In genomic region chr11:123033895-123034294, GRCh38 we compare ENCODE assay signal across 15 cellular contexts. TPM values are rescaled to one million over a fixed set of nuclear protein-coding genes. Genes with fewer than 3 reads are reported as not detected.
DNase-seq lines count a peak whose midpoint lies in the region; ATAC-seq, FAIRE-seq and TF ChIP-seq lines count a peak whose summit lies in the region.
"Had no signal": no experiment of that assay in that cellular context is flagged by ENCODE, and none has a peak within 500 bp of the region (broad histone marks: within the 10 kb centered on the region; RNA-seq: fewer than 3 reads in every experiment).

No MANE protein-coding gene starts in this region.

- no peaks in the 10 kb centered on the region for H3K4me1 Mint-ChIP-seq in activated naive CD4-positive, alpha-beta T cell treated with anti-CD3 and anti-CD28 coated beads for 36 hours (ENCODE audit: low read depth)
- H3K4me1 Mint-ChIP-seq in activated naive CD4-positive, alpha-beta T cell treated with anti-CD3 and anti-CD28 coated beads, Interleukin-2, amount 10 ng/mL, durations not matched to agents 7 days and 5 days = no peaks in the 10 kb centered on the region

- no peaks in the 10 kb centered on the region for H3K27me3 Mint-ChIP-seq in activated naive CD4-positive, alpha-beta T cell treated with anti-CD3 and anti-CD28 coated beads for 36 hours (ENCODE audit: low read depth)
- no peaks in the 10 kb centered on the region for H3K27me3 Mint-ChIP-seq in activated naive CD4-positive, alpha-beta T cell treated with anti-CD3 and anti-CD28 coated beads, Interleukin-2, amount 10 ng/mL, durations not matched to agents 7 days and 5 days
- H3K27me3 Mint-ChIP-seq: activated naive CD8-positive, alpha-beta T cell had no signal

- H3K9me3 Mint-ChIP-seq in activated naive CD4-positive, alpha-beta T cell treated with anti-CD3 and anti-CD28 coated beads for 36 hours = no peaks in the 10 kb centered on the region
- no peaks in the 10 kb centered on the region for H3K9me3 Mint-ChIP-seq in activated naive CD4-positive, alpha-beta T cell treated with anti-CD3 and anti-CD28 coated beads, Interleukin-2, amount 10 ng/mL, durations not matched to agents 7 days and 5 days
- H3K9me3 Mint-ChIP-seq: CD14-positive monocyte had no signal

- CTCF ChIA-PET in activated naive CD4-positive, alpha-beta T cell treated with anti-CD3 and anti-CD28 coated beads for 36 hours (lab: Charles Lee) = interaction anchor here (0.5 to 2.0 kb wide), 9 partner anchors 8 to 216 kb away, joined by 3 to 6 read pairs (median 3); no protein-coding TSS in a partner anchor
- CTCF ChIA-PET in activated naive CD4-positive, alpha-beta T cell treated with anti-CD3 and anti-CD28 coated beads, Interleukin-2, amount 10 ng/mL, durations not matched to agents 7 days and 5 days (lab: Charles Lee) = interaction anchor here (1.1 to 2.8 kb wide), 8 partner anchors 10 to 167 kb away, joined by 3 to 13 read pairs (median 5); no protein-coding TSS in a partner anchor
- CTCF ChIA-PET in HEK293T (lab: Yijun Ruan, JAX) = interaction anchor here (1.2 to 2.6 kb wide), 3 partner anchors 10 to 164 kb away, joined by 3 to 8 read pairs (median 7); no protein-coding TSS in a partner anchor

- H3K27me3 ChIP-seq in bronchial epithelial cell (ENCODE audit: control insufficient read depth, insufficient read depth, low read length) (no peaks in the 10 kb centered on the region), small intestine (ENCODE audit: control insufficient read depth in 2 of 2, insufficient read depth in 2 of 2, low read length in 2 of 2) (no peaks in the 10 kb centered on the region)

- H3K27ac ChIP-seq in small intestine (ENCODE audit: low read depth in 1 of 2, low read length in 1 of 2) = no peak overlapping the region
- H3K27ac ChIP-seq: HL-60, thoracic aorta had no signal

- 50 to 51% (median 50%) methylated on average over 10 of the region's 10 CpGs for WGBS in small intestine, 3 donors

- no peak for ATAC-seq in GM21447 (IDR thresholded peaks at IDR 0.05; ENCODE audit: unreplicated experiment)

- TF ChIP-seq CTCF in bronchial epithelial cell (IDR thresholded peaks at IDR 0.05; ENCODE audit: insufficient read depth, low read length, severe bottlenecking) = peak; percentile 20

- no peaks in the 10 kb centered on the region for H3K36me3 Mint-ChIP-seq in activated naive CD4-positive, alpha-beta T cell treated with anti-CD3 and anti-CD28 coated beads for 36 hours (ENCODE audit: low read depth)
- H3K36me3 Mint-ChIP-seq in activated naive CD4-positive, alpha-beta T cell treated with anti-CD3 and anti-CD28 coated beads, Interleukin-2, amount 10 ng/mL, durations not matched to agents 7 days and 5 days = no peaks in the 10 kb centered on the region
- H3K36me3 Mint-ChIP-seq: activated naive CD8-positive, alpha-beta T cell; CD14-positive monocyte had no signal

- H3K36me3 ChIP-seq in bronchial epithelial cell (ENCODE audit: control insufficient read depth, insufficient read depth, low read length) = no peaks in the 10 kb centered on the region
- H3K36me3 ChIP-seq in small intestine (ENCODE audit: control insufficient read depth in 2 of 2, insufficient read depth in 2 of 2, low read length in 2 of 2) = no peaks in the 10 kb centered on the region
- H3K36me3 ChIP-seq: thoracic aorta had no signal

- H3K9me3 ChIP-seq in small intestine (ENCODE audit: control insufficient read depth, low read depth) = no peaks in the 10 kb centered on the region
- H3K9me3 ChIP-seq: thoracic aorta had no signal

- H3K4me3 ChIP-seq in bronchial epithelial cell (ENCODE audit: low read depth, low read length) = no peak overlapping the region
- no peak overlapping the region for H3K4me3 ChIP-seq in small intestine (ENCODE audit: low read depth in 1 of 2, low read length in 2 of 2)
- H3K4me3 ChIP-seq: thoracic aorta had no signal

- H3K27ac Mint-ChIP-seq in activated naive CD4-positive, alpha-beta T cell treated with anti-CD3 and anti-CD28 coated beads for 36 hours = no peak overlapping the region
- no peak overlapping the region for H3K27ac Mint-ChIP-seq in activated naive CD4-positive, alpha-beta T cell treated with anti-CD3 and anti-CD28 coated beads, Interleukin-2, amount 10 ng/mL, durations not matched to agents 7 days and 5 days
- H3K27ac Mint-ChIP-seq: activated naive CD8-positive, alpha-beta T cell had no signal

- H3K4me3 Mint-ChIP-seq in activated naive CD4-positive, alpha-beta T cell treated with anti-CD3 and anti-CD28 coated beads for 36 hours = no peak overlapping the region
- no peak overlapping the region for H3K4me3 Mint-ChIP-seq in activated naive CD4-positive, alpha-beta T cell treated with anti-CD3 and anti-CD28 coated beads, Interleukin-2, amount 10 ng/mL, durations not matched to agents 7 days and 5 days
- H3K4me3 Mint-ChIP-seq: activated naive CD8-positive, alpha-beta T cell had no signal

- peak; percentile 38 for DNase-seq in activated naive CD4-positive, alpha-beta T cell treated with anti-CD3 and anti-CD28 coated beads for 36 hours
- no peak for DNase-seq in activated naive CD4-positive, alpha-beta T cell treated with anti-CD3 and anti-CD28 coated beads, Interleukin-2, amount 10 ng/mL, durations not matched to agents 7 days and 5 days
- peak; percentile 32 for DNase-seq in HEK293T (ENCODE audit: extremely low spot score)
- no peak for DNase-seq in bronchial epithelial cell (ENCODE audit: low read depth)
- peak; percentile 40 for DNase-seq in small intestine
- DNase-seq in occipital lobe (lab: John Stamatoyannopoulos, UW) = no peak
- no peak for DNase-seq in NOMO-1 (lab: John Stamatoyannopoulos, UW; ENCODE audit: unreplicated experiment in 2 of 2)
- DNase-seq: effector CD4-positive, alpha-beta T cell; NCI-H1048; T-helper 1 cell had no signal

- H3K4me1 ChIP-seq in small intestine (ENCODE audit: control insufficient read depth in 2 of 2, insufficient read depth in 1 of 2, low read depth in 1 of 2, low read length in 1 of 2) = no peaks in the 10 kb centered on the region

- no peak for FAIRE-seq in bronchial epithelial cell (lab: Jason Lieb, UNC)
- FAIRE-seq in small intestine (lab: Jason Lieb, UNC) = no peak

- intact Hi-C loops in activated naive CD4-positive, alpha-beta T cell treated with anti-CD3 and anti-CD28 coated beads for 36 hours (cut with micrococcal nuclease) = no loop called here

- POLR2A ChIA-PET in HEK293T (lab: Yijun Ruan, JAX) = no interaction called here

TF ChIP-seq in HEK293T, 16 proteins besides CTCF, POLR2A, EP300 and RAD21:
- no peak for TF ChIP-seq SUZ12 (IDR thresholded peaks at IDR 0.05)
- no peak for TF ChIP-seq L3MBTL2 (conservative IDR thresholded peaks at IDR 0.05)
- TF ChIP-seq LEF1 (IDR thresholded peaks at IDR 0.05; ENCODE audit: borderline replicate concordance) = no peak
- no peak for TF ChIP-seq BHLHE40 (IDR thresholded peaks at IDR 0.05; ENCODE audit: borderline replicate concordance)
- no peak for TF ChIP-seq TARDBP (IDR thresholded peaks at IDR 0.05)
- no peak for TF ChIP-seq FOXM1 (IDR thresholded peaks at IDR 0.05; ENCODE audit: borderline replicate concordance)
- no peak for TF ChIP-seq ZNF384 (IDR thresholded peaks at IDR 0.05)
- TF ChIP-seq ARNT (IDR thresholded peaks at IDR 0.05) = no peak
- no peak for TF ChIP-seq NFRKB (IDR thresholded peaks at IDR 0.05)
- TF ChIP-seq FOXK2 (IDR thresholded peaks at IDR 0.05) = no peak
- TF ChIP-seq SP1 (IDR thresholded peaks at IDR 0.05) = no peak
- no peak for TF ChIP-seq PKNOX1 (IDR thresholded peaks at IDR 0.05)
- no peak for TF ChIP-seq CTBP1 (IDR thresholded peaks at IDR 0.05; ENCODE audit: borderline replicate concordance)
- no peak for TF ChIP-seq FOXA1 (IDR thresholded peaks at IDR 0.05)
- TF ChIP-seq ELF4 (IDR thresholded peaks at IDR 0.05) = no peak
- TF ChIP-seq HDGF (IDR thresholded peaks at IDR 0.05; ENCODE audit: borderline replicate concordance) = no peak

RNA-seq across cellular contexts. Expression of gene HSPA8, which starts 28.0 kb away (rescaled TPM):
- total RNA-seq in activated naive CD4-positive, alpha-beta T cell treated with anti-CD3 and anti-CD28 coated beads for 36 hours = 1,000 to 10,000 TPM; 1,255 to 1,315 TPM
- 846 and 1,277 TPM in 2 replicates for total RNA-seq in bronchial epithelial cell
- polyA plus RNA-seq in small intestine = 100 to 1,000 TPM; 389 to 590 (median 518) TPM
- total RNA-seq in occipital lobe = 3,421 TPM

RNA-seq across cellular contexts. Expression of gene BSX, which starts 52.3 kb away (rescaled TPM):
- total RNA-seq in activated naive CD4-positive, alpha-beta T cell treated with anti-CD3 and anti-CD28 coated beads for 36 hours = not detected
- total RNA-seq in bronchial epithelial cell (not detected in 2 replicates), occipital lobe (not detected)
- polyA plus RNA-seq in small intestine = not detected
- total RNA-seq: thoracic aorta had no signal
- polyA plus RNA-seq: CD14-positive monocyte had no signal

Comparison
In these comparisons a context has a peak if more than half of its experiments do, and no peak if none do; other contexts are left out.
1. DNase-seq: peak in activated naive CD4-positive, alpha-beta T cell treated with anti-CD3 and anti-CD28 coated beads for 36 hours (single experiment), HEK293T (single experiment) and small intestine (single experiment); none in activated naive CD4-positive, alpha-beta T cell treated with anti-CD3 and anti-CD28 coated beads, Interleukin-2, amount 10 ng/mL, durations not matched to agents 7 days and 5 days (single experiment), bronchial epithelial cell (single experiment), occipital lobe (single experiment) and NOMO-1 (0 of 2).